In the genomic region with DNA sequence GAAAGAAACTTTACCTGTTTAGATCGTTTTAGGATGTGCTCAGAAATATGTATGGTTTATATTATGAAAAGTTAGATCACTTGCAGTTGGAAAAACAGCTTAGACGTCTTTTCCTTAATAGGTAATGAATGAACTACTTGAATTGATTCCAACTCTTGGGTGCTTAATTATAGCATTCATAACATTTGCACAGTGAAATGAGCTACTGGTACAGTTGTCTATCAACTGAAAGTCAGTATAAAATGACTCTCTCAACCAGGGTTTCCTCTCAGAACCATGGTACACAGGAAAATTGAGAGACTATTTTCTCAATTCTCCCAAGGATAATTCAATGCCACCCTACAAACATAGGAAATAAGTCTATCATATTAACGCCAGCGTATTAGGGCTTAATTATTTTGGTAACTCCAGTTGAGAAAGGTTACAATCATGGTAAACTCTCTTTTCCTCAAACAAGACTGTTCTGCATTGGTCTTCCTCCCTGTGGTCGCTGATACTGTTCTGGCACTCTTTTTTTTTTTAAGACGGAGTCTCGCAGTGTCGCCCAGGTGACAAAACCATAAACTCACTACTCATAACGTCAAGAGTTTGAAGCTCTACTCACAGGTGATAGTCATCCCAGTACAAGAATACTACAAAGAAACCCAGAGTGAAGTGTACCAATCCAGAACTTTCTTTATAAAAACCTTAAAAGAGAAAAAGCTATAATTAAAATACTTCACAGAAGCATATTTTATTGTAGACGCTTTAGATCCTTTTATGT, we compare ENCODE assay signal across 8 cellular contexts. TPM values are rescaled to one million over a fixed set of nuclear protein-coding genes. Genes with fewer than 3 reads are reported as not detected.
DNase-seq lines count a peak whose midpoint lies in the region; ATAC-seq, FAIRE-seq and TF ChIP-seq lines count a peak whose summit lies in the region.

No MANE protein-coding gene starts in this region.

- no peak overlapping the region for H4K8ac ChIP-seq in H1 (ENCODE audit: extremely low read depth, insufficient read depth, low read length)

- CTCF ChIA-PET in activated naive CD4-positive, alpha-beta T cell treated with anti-CD3 and anti-CD28 coated beads, Interleukin-2, amount 10 ng/mL, durations not matched to agents 7 days and 5 days (lab: Charles Lee), result interaction anchor here (1.5 kb wide), 1 partner anchor 25 kb away, joined by 6 read pairs; a partner anchor contains a TSS
- CTCF ChIA-PET in H1 (lab: Charles Lee; ENCODE audit: partially characterized antibody), result interaction anchor here (0.6 to 6.2 kb wide), 5 partner anchors 18 to 50 kb away, joined by 3 to 27 read pairs (median 5); a partner anchor contains a TSS

- peak; percentile 31 for ATAC-seq in HG02588 (IDR thresholded peaks at IDR 0.05; ENCODE audit: unreplicated experiment)

- H3K27me3 Mint-ChIP-seq in activated naive CD4-positive, alpha-beta T cell treated with anti-CD3 and anti-CD28 coated beads, Interleukin-2, amount 10 ng/mL, durations not matched to agents 7 days and 5 days, result peaks cover 14% of the 10 kb centered on the region
- H3K27me3 Mint-ChIP-seq in type B pancreatic cell, result no peaks in the 10 kb centered on the region

- H3K4ac ChIP-seq in H1 (replicated peaks; ENCODE audit: insufficient read length, low read depth, low read length), result no peak overlapping the region

- peak overlapping the region; percentile 85 for H3K4me3 Mint-ChIP-seq in activated naive CD4-positive, alpha-beta T cell treated with anti-CD3 and anti-CD28 coated beads, Interleukin-2, amount 10 ng/mL, durations not matched to agents 7 days and 5 days
- H3K4me3 Mint-ChIP-seq in type B pancreatic cell, result peak overlapping the region; percentile 90

- H4K91ac ChIP-seq in H1 (replicated peaks; ENCODE audit: insufficient read length, low read length), result no peak overlapping the region

- no peak overlapping the region for H3K23ac ChIP-seq in H1 (ENCODE audit: insufficient read length)

- H4K20me1 ChIP-seq in H1 (replicated peaks in 1 of 2; ENCODE audit: control insufficient read depth in 1 of 2, insufficient read depth in 2 of 2, low read length in 2 of 2), result peaks cover 0 to 2% of the 10 kb centered on the region in 2 experiments

- peaks cover 41% of the 10 kb centered on the region for H3K36me3 Mint-ChIP-seq in activated naive CD4-positive, alpha-beta T cell treated with anti-CD3 and anti-CD28 coated beads, Interleukin-2, amount 10 ng/mL, durations not matched to agents 7 days and 5 days
- H3K36me3 Mint-ChIP-seq in type B pancreatic cell, result peaks cover 11% of the 10 kb centered on the region

- peaks cover 2 to 4% of the 10 kb centered on the region in 2 experiments; a peak in 1 of 4 replicates for H3K9me3 ChIP-seq in H1 (ENCODE audit: insufficient read depth in 2 of 2, low read depth in 1 of 2, low read length in 1 of 2)

- no peak overlapping the region for H2BK12ac ChIP-seq in H1 (ENCODE audit: low read depth, low read length)

- peak overlapping the region in 2 of 4 experiments; percentile 92 to 94; a peak in 4 of 8 replicates for H3K4me3 ChIP-seq in H1 (ENCODE audit: extremely low read depth in 1 of 4, insufficient read depth in 2 of 4, low read depth in 3 of 4, low read length in 4 of 4)

- H3K18ac ChIP-seq in H1 (ENCODE audit: extremely low read depth, low read length), result no peak overlapping the region

- DNase-seq in activated naive CD4-positive, alpha-beta T cell treated with anti-CD3 and anti-CD28 coated beads, Interleukin-2, amount 10 ng/mL, durations not matched to agents 7 days and 5 days, result peak; percentile 24
- DNase-seq in activated naive CD4-positive, alpha-beta T cell (lab: John Stamatoyannopoulos, UW), result no peak
- DNase-seq in NCI-H460 (ENCODE audit: extremely low read depth, low read depth) (peak; percentile 18), H1 (ENCODE audit: low read depth in 1 of 2, low spot score in 2 of 2) (no peak), type B pancreatic cell (ENCODE audit: extremely low spot score, unreplicated experiment) (no peak), ureter (ENCODE audit: low spot score) (no peak)
- DNase-seq in activated CD4-positive, CD25-positive, alpha-beta regulatory T cell (lab: John Stamatoyannopoulos, UW), result no peak

- FAIRE-seq in H1 (lab: Jason Lieb, UNC), result no peak

- H3K27me3 ChIP-seq in H1 (replicated peaks in 1 of 4; ENCODE audit: control insufficient read depth in 3 of 4, extremely low read depth in 1 of 4, insufficient read depth in 3 of 4, low read length in 3 of 4), result no peaks in the 10 kb centered on the region

- H3K23me2 ChIP-seq in H1 (ENCODE audit: low read depth, low read length), result peaks cover 5% of the 10 kb centered on the region; the same call in 1 of the 2 replicates

- H3K27ac ChIP-seq in H1 (ENCODE audit: low read depth, low read length), result no peak overlapping the region

- H2BK20ac ChIP-seq in H1 (ENCODE audit: low read length), result no peak overlapping the region

- H3K14ac ChIP-seq in H1 (ENCODE audit: insufficient read length), result no peak overlapping the region

- no peak overlapping the region for H2BK120ac ChIP-seq in H1 (replicated peaks; ENCODE audit: low read depth, low read length)

- 67% methylated on average over 10 of the region's 10 CpGs; no CpG with 5 or more reads in 1 of the 2 experiments for whole genome bisulfite sequencing in H1 (ENCODE audit: extremely low coverage in 1 of 2, insufficient coverage in 1 of 2, insufficient read length in 1 of 2, insufficient replicate concordance in 2 of 2, low coverage in 1 of 2, low lambda C conversion rate in 2 of 2, missing lambda C conversion rate in 1 of 2), 2 experiments

- no peak for TF ChIP-seq EP300 in H1 (IDR thresholded peaks at IDR 0.05; ENCODE audit: borderline replicate concordance in 1 of 2, low read depth in 2 of 2, low read length in 2 of 2)

- H3K4me2 ChIP-seq in H1 (ENCODE audit: insufficient read depth in 1 of 2, low read depth in 2 of 2, low read length in 2 of 2), result peak overlapping the region; percentile 70 to 72

- H3K4me1 Mint-ChIP-seq in activated naive CD4-positive, alpha-beta T cell treated with anti-CD3 and anti-CD28 coated beads, Interleukin-2, amount 10 ng/mL, durations not matched to agents 7 days and 5 days, result peaks cover 50% of the 10 kb centered on the region
- peaks cover 22% of the 10 kb centered on the region for H3K4me1 Mint-ChIP-seq in type B pancreatic cell (ENCODE audit: unreplicated experiment)

- no peak for TF ChIP-seq CTCF in H1 (IDR thresholded peaks at IDR 0.05; ENCODE audit: control extremely low read depth in 1 of 3, insufficient read depth in 1 of 3, low read depth in 1 of 3, low read length in 3 of 3)
- no peak for TF ChIP-seq CTCF in type B pancreatic cell (conservative IDR thresholded peaks at IDR 0.05)

- no peak for TF ChIP-seq RAD21 in H1 (IDR thresholded peaks at IDR 0.05 in 1 of 2, conservative IDR thresholded peaks at IDR 0.05 in 1 of 2; ENCODE audit: low read depth in 2 of 2, low read length in 2 of 2)

- H2BK5ac ChIP-seq in H1 (ENCODE audit: low read depth, low read length), result no peak overlapping the region

- no peak overlapping the region for H2BK15ac ChIP-seq in H1 (ENCODE audit: low read length)

- peak overlapping the region; percentile 63 for H3K27ac Mint-ChIP-seq in activated naive CD4-positive, alpha-beta T cell treated with anti-CD3 and anti-CD28 coated beads, Interleukin-2, amount 10 ng/mL, durations not matched to agents 7 days and 5 days
- peak overlapping the region; percentile 84 for H3K27ac Mint-ChIP-seq in type B pancreatic cell

- no peak overlapping the region for H2AFZ ChIP-seq in H1 (ENCODE audit: low read length)

- no peak overlapping the region for H3K9ac ChIP-seq in H1 (replicated peaks in 1 of 4; ENCODE audit: extremely low read depth in 1 of 4, low read depth in 3 of 4, low read length in 3 of 4)

- H3K36me3 ChIP-seq in H1 (ENCODE audit: control insufficient read depth in 2 of 4, insufficient read depth in 4 of 4, low read length in 3 of 4), result peaks cover 3 to 10% (median 5%) of the 10 kb centered on the region in 4 experiments; a peak in 3 of 8 replicates

- H3K4me1 ChIP-seq in H1 (replicated peaks in 1 of 4; ENCODE audit: control insufficient read depth in 3 of 4, insufficient read depth in 4 of 4, low read length in 3 of 4), result peaks cover 10 to 15% (median 13%) of the 10 kb centered on the region in 4 experiments

- peaks cover 11% of the 10 kb centered on the region for H3K9me3 Mint-ChIP-seq in activated naive CD4-positive, alpha-beta T cell treated with anti-CD3 and anti-CD28 coated beads, Interleukin-2, amount 10 ng/mL, durations not matched to agents 7 days and 5 days
- H3K9me3 Mint-ChIP-seq in type B pancreatic cell, result no peaks in the 10 kb centered on the region

- H3K79me1 ChIP-seq in H1 (ENCODE audit: low read depth, low read length), result peaks cover under 1% of the 10 kb centered on the region; the same call in 1 of the 2 replicates

- no peak overlapping the region for H2AK5ac ChIP-seq in H1 (ENCODE audit: low read depth, low read length)

- no peak for TF ChIP-seq POLR2A in H1 (IDR thresholded peaks at IDR 0.05; ENCODE audit: control extremely low read depth in 1 of 2, low read depth in 2 of 2, low read length in 2 of 2)

- peaks cover 20 to 58% of the 10 kb centered on the region in 2 experiments for H3K79me2 ChIP-seq in H1 (ENCODE audit: control insufficient read depth in 1 of 2, insufficient read depth in 2 of 2, low read length in 2 of 2)

- no peak overlapping the region for H3K56ac ChIP-seq in H1 (replicated peaks; ENCODE audit: insufficient read length, low read depth, low read length)

- H4K5ac ChIP-seq in H1 (ENCODE audit: insufficient read length, low read depth, low read length), result no peak overlapping the region

- POLR2A ChIA-PET in H1 (lab: Charles Lee; ENCODE audit: partially characterized antibody), result interaction anchor here (2.4 kb wide), 1 partner anchor 9 kb away, joined by 16 read pairs; no protein-coding TSS in a partner anchor

TF ChIP-seq in H1, 55 proteins besides CTCF, POLR2A, EP300 and RAD21 (continues in another document):
- TF ChIP-seq BACH1 (IDR thresholded peaks at IDR 0.05; ENCODE audit: low read length), result no peak
- TF ChIP-seq, protein P1, sequence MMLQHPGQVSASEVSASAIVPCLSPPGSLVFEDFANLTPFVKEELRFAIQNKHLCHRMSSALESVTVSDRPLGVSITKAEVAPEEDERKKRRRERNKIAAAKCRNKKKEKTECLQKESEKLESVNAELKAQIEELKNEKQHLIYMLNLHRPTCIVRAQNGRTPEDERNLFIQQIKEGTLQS (IDR thresholded peaks at IDR 0.05; ENCODE audit: insufficient read depth, low read depth, low read length), result no peak

RNA-seq across cellular contexts. Expression of a gene that starts 2.0 kb away (rescaled TPM):
- 84.9 and 85.1 TPM in 2 replicates for total RNA-seq in NCI-H460 (2014; rRNA removed; shearing (Covaris generic))
- 111 and 144 TPM in 2 replicates for polyA plus RNA-seq in NCI-H460 (2014; cell fraction: nucleus; rRNA removed)
- 87.4 and 90.1 TPM in 2 replicates for total RNA-seq in H1 (2021; fragmentation: NEBNext Ultra II Directional; extraction: Animal tissue kit (Norgen Biotek cat#: 25700))
- polyA plus RNA-seq in H1 (2011; rRNA removed), result 14.8 and 18.5 TPM in 2 replicates
- polyA plus RNA-seq in H1 (2011; cell fraction: cytosol; rRNA removed), result 12.5 TPM
- 92.9 TPM for polyA plus RNA-seq in H1 (2011; cell fraction: nucleus; rRNA removed)
- polyA plus RNA-seq in H1 (2012, experiment 1 of 2), result 31.4 to 50.1 TPM (median 43.4 TPM) in 4 replicates
- polyA plus RNA-seq in H1 (2012, experiment 2 of 2), result 2.4 TPM
- 109 TPM for polyA plus RNA-seq in H1 (2013, experiment 1 of 2)
- polyA plus RNA-seq in H1 (2013, experiment 2 of 2), result 125 TPM
- 111 and 153 TPM in 2 replicates for polyA minus RNA-seq in H1 (2011; rRNA and poly(A)+ RNA removed)
- polyA minus RNA-seq in H1 (2011; cell fraction: cytosol; rRNA and poly(A)+ RNA removed), result 54.2 TPM
- polyA minus RNA-seq in H1 (2011; cell fraction: nucleus; rRNA and poly(A)+ RNA removed), result 140 TPM
- total RNA-seq in type B pancreatic cell (ENCODE audit: low replicate concordance) (23.8 and 68.3 TPM in 2 replicates), ureter (5.8 TPM)

Comparison
In these comparisons a context has a peak if more than half of its experiments do, and no peak if none do; other contexts are left out.
1. DNase-seq: peak in activated naive CD4-positive, alpha-beta T cell treated with anti-CD3 and anti-CD28 coated beads, Interleukin-2, amount 10 ng/mL, durations not matched to agents 7 days and 5 days (single experiment) and NCI-H460 (single experiment); none in activated naive CD4-positive, alpha-beta T cell (0 of 4), H1 (0 of 2), type B pancreatic cell (single experiment), activated CD4-positive, CD25-positive, alpha-beta regulatory T cell (0 of 4) and ureter (single experiment).